In the genomic region with DNA sequence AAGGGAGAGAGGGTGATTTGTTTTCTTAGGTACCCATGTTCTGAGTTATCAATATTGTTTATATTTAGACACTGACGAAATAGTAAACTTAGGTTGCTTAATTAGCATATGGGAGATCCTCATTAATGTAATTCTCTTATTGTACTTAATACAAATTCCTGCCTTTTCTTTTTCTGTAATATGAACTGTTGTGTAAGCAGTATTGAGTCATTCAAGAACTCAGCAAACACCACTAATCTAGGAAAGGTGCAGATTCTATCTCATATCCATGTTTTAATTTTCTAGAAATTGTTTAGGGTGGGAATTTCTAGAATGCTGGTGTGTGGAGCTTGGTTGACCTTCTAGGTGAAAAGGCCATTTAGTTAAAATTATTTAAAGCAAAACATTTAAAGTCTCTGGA, we compare ENCODE assay signal across 2 cellular contexts.
TF ChIP-seq lines count a peak whose summit lies in the region.

No MANE protein-coding gene starts in this region.

TF ChIP-seq in IMR-90, 13 proteins besides CTCF, POLR2A, EP300 and RAD21:
- no peak for TF ChIP-seq NFE2L2 (IDR thresholded peaks at IDR 0.05; ENCODE audit: low read depth, low read length)
- no peak for TF ChIP-seq MAZ (IDR thresholded peaks at IDR 0.05; ENCODE audit: borderline replicate concordance, low read depth, low read length)
- no peak for TF ChIP-seq RFX5 (IDR thresholded peaks at IDR 0.05; ENCODE audit: low read depth, low read length)
- TF ChIP-seq, protein P1, sequence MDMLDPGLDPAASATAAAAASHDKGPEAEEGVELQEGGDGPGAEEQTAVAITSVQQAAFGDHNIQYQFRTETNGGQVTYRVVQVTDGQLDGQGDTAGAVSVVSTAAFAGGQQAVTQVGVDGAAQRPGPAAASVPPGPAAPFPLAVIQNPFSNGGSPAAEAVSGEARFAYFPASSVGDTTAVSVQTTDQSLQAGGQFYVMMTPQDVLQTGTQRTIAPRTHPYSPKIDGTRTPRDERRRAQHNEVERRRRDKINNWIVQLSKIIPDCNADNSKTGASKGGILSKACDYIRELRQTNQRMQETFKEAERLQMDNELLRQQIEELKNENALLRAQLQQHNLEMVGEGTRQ (IDR thresholded peaks at IDR 0.05; ENCODE audit: low read depth, low read length), result no peak
- TF ChIP-seq RCOR1 (IDR thresholded peaks at IDR 0.05; ENCODE audit: insufficient replicate concordance, low read length), result no peak
- no peak for TF ChIP-seq BHLHE40 (IDR thresholded peaks at IDR 0.05; ENCODE audit: low read depth, low read length)
- no peak for TF ChIP-seq CHD1 (IDR thresholded peaks at IDR 0.05; ENCODE audit: low read depth, low read length)
- peak; percentile 8; the same call in 1 of the 2 replicates for TF ChIP-seq MAFK (IDR thresholded peaks at IDR 0.05; ENCODE audit: low read depth, low read length)
- TF ChIP-seq CEBPB (IDR thresholded peaks at IDR 0.05; ENCODE audit: low read depth, low read length), result peak; percentile 65; the same call in 1 of the 2 replicates

TF ChIP-seq in K562, 482 proteins besides CTCF, POLR2A, EP300 and RAD21:
- no peak for TF ChIP-seq COPS2 (conservative IDR thresholded peaks at IDR 0.05)
- no peak for TF ChIP-seq PYGO2 (tag; IDR thresholded peaks at IDR 0.05)
- TF ChIP-seq ZNF717 (CRISPR knock-in tag; IDR thresholded peaks at IDR 0.05), result no peak
